8 cellular contexts compared by ENCODE assay signal in the genomic region with DNA sequence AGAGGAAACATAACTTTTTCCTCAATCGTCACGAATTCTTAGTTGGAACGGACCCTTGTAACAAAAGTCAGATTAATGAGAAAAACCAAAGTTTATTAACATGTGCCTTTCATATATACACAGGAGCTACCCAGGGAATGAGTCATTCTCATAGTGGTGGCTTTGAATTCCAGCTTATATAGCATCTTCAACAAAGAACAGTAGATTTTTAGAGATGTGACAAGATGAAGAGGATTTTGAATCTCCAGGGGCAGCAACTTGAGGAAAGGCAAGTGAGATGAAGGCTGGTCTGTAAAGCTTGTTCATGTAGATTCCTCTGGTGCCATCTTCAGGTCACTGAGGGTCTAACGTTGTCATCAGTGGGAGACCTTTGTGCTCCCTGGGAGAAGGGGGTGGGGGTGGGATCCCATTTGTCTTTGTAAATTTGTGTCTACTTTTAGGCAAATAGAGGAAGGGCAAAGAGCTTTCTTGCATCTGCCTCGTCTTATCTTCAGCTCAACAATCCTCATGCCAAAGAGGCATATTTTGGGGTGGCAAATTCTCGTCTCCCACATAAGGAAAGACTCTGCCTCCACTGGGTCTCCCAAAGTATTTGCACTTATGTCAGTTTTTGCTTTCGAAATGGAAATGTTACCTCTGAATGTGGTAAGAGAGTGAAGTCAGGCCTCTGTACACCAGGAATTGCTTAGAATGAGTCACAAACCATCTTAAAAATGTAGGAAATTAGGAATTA. TPM values are rescaled to one million over a fixed set of nuclear protein-coding genes. Genes with fewer than 3 reads are reported as not detected.
DNase-seq lines count a peak whose midpoint lies in the region; ATAC-seq lines count a peak whose summit lies in the region.

No MANE protein-coding gene starts in this region.

- H3K4me3 ChIP-seq in adipocyte (ENCODE audit: low read length) (peak overlapping the region; percentile 25), mesodermal cell (ENCODE audit: extremely low read depth, insufficient read depth, low read length, poor library complexity, severe bottlenecking) (no peak overlapping the region)

- no peaks in the 10 kb centered on the region for H3K9me3 ChIP-seq in adipocyte (ENCODE audit: control insufficient read depth, low read length)
- H3K9me3 ChIP-seq in mesodermal cell (ENCODE audit: control insufficient read depth, low read length): no peaks in the 10 kb centered on the region

- peak overlapping the region; percentile 32 for H3K9ac ChIP-seq in adipocyte (ENCODE audit: low read length)

- intact Hi-C loops in head of caudate nucleus (cut with DNase I): no loop called here
- intact Hi-C loops in left colon (cut with DNase I, micrococcal nuclease): no loop called here

- DNase-seq in DMS 273 (lab: John Stamatoyannopoulos, UW; ENCODE audit: unreplicated experiment) (peak; percentile 51), HS-5 (ENCODE audit: low read depth) (peak; percentile 64), adipocyte (ENCODE audit: low read depth) (peak; percentile 67), head of caudate nucleus (no peak), left colon (no peak)

- H3K36me3 ChIP-seq in adipocyte (ENCODE audit: control insufficient read depth, insufficient read depth, low read length, severe bottlenecking) (no peaks in the 10 kb centered on the region), mesodermal cell (ENCODE audit: control insufficient read depth, insufficient read depth, low read length) (no peaks in the 10 kb centered on the region)

- H3K27me3 ChIP-seq in adipocyte (replicated peaks; ENCODE audit: control insufficient read depth, insufficient read depth, low read length): no peaks in the 10 kb centered on the region

- H3K27ac ChIP-seq in mesodermal cell (ENCODE audit: low read depth, low read length, severe bottlenecking): peak overlapping the region; percentile 44

- 76 to 91% methylated on average over 5 of the region's 7 CpGs for WGBS in mesodermal cell (ENCODE audit: insufficient coverage in 2 of 2), 2 experiments

- H3K4me1 ChIP-seq in adipocyte (ENCODE audit: control insufficient read depth, insufficient read depth, low read length) (peaks cover 51% of the 10 kb centered on the region), mesodermal cell (ENCODE audit: control insufficient read depth, insufficient read depth, low read length, poor library complexity, severe bottlenecking) (peaks cover 23% of the 10 kb centered on the region)

- ATAC-seq in GM18519 (IDR thresholded peaks at IDR 0.05; ENCODE audit: low FRiP score, unreplicated experiment) (no peak), GM19397 (IDR thresholded peaks at IDR 0.05; ENCODE audit: unreplicated experiment) (no peak), left colon (no peak)

RNA-seq across cellular contexts. Expression of gene CLEC3B, which starts 29.5 kb away (rescaled TPM):
- 0.77 TPM for polyA plus RNA-seq in mesodermal cell (2013, experiment 1 of 2)
- polyA plus RNA-seq in mesodermal cell (2013, experiment 2 of 2): 0.35 TPM
- 10 to 100 TPM; 13.7 to 19.2 TPM for total RNA-seq in left colon

Comparison
In these comparisons a context has a peak if more than half of its experiments do, and no peak if none do; other contexts are left out.
1. DNase-seq: peak in DMS 273 (single experiment), HS-5 (single experiment) and adipocyte (single experiment); none in head of caudate nucleus (0 of 42) and left colon (0 of 2).